ENCODE assay signal across 10 cellular contexts in the genomic region with DNA sequence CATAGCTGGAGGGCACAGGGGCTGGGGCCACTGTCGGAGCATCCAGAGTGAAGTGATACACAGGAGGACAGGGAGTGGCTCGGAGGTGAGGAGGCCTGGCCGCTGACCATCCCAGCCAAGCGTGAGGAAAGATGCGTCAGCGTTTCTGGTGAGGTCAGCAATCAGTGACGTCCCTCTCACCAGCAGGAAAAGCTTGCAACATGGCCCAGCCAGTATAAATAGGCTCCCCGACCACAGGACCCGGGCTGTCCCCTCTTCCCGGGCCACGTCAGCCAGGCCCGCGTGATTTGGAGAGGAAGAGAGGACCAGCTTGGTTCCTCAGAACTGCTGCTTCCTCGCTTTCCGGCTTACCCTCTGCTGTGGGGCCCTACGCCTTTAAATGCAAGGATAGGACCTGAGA.
DNase-seq lines count a peak whose midpoint lies in the region; ATAC-seq lines count a peak whose summit lies in the region.
"Had no signal": no experiment of that assay in that cellular context is flagged by ENCODE, and none has a peak within 500 bp of the region (broad histone marks: within the 10 kb centered on the region; RNA-seq: fewer than 3 reads in every experiment).

No MANE protein-coding gene starts in this region.

- H3K27ac Mint-ChIP-seq in stimulated activated naive B cell treated with anti-CD40 and anti-IgM and Interleukin-4, amounts not matched to agents 10 μg/mL and 1 μg/mL and 100 μg/mL, for 72 hours = peak overlapping the region; percentile 72
- H3K27ac Mint-ChIP-seq: type B pancreatic cell had no signal

- H3K36me3 Mint-ChIP-seq in stimulated activated naive B cell treated with anti-CD40 and anti-IgM and Interleukin-4, amounts not matched to agents 10 μg/mL and 1 μg/mL and 100 μg/mL, for 72 hours = peaks cover 10 to 12% of the 10 kb centered on the region in 2 donors
- H3K36me3 Mint-ChIP-seq: type B pancreatic cell had no signal

- no peak overlapping the region for H3K4me3 Mint-ChIP-seq in stimulated activated naive B cell treated with anti-CD40 and anti-IgM and Interleukin-4, amounts not matched to agents 10 μg/mL and 1 μg/mL and 100 μg/mL, for 72 hours
- H3K4me3 Mint-ChIP-seq: type B pancreatic cell had no signal

- peaks cover 2 to 3% of the 10 kb centered on the region in 2 donors for H3K27me3 Mint-ChIP-seq in stimulated activated naive B cell treated with anti-CD40 and anti-IgM and Interleukin-4, amounts not matched to agents 10 μg/mL and 1 μg/mL and 100 μg/mL, for 72 hours

- in situ Hi-C loops in KBM-7 (cut with MboI; ENCODE audit: low pct_unique_long_range_greater_than_20kb, low sequenced_read_pairs) = no loop called here

- peaks cover 25 to 37% of the 10 kb centered on the region in 2 donors for H3K4me1 Mint-ChIP-seq in stimulated activated naive B cell treated with anti-CD40 and anti-IgM and Interleukin-4, amounts not matched to agents 10 μg/mL and 1 μg/mL and 100 μg/mL, for 72 hours

- DNase-seq in KBM-7 (peak; percentile 53), astrocyte of the hippocampus (ENCODE audit: low read depth, low spot score) (peak; percentile 24), iris pigment epithelial cell (ENCODE audit: low read depth) (peak; percentile 69)
- DNase-seq in stimulated activated naive B cell treated with anti-CD40 and anti-IgM and Interleukin-4, amounts not matched to agents 10 μg/mL and 1 μg/mL and 100 μg/mL, for 72 hours = no peak
- no peak for DNase-seq in stimulated activated CD4-positive, alpha-beta T cell treated with anti-CD3 and anti-CD28 coated beads, Interleukin-4, amount 100 ng/mL, for 1 hour
- DNase-seq: stimulated activated CD4-positive, alpha-beta T cell treated with anti-CD3 and anti-CD28 coated beads, Interleukin-15, amount 100 ng/mL, for 24 hours had no signal

- no peak for ATAC-seq in stimulated activated naive B cell treated with anti-CD40 and anti-IgM and Interleukin-4, amounts not matched to agents 10 μg/mL and 1 μg/mL and 100 μg/mL, for 72 hours (replicated peaks)
- no peak for ATAC-seq in GM21423 (IDR thresholded peaks at IDR 0.05; ENCODE audit: unreplicated experiment)
- ATAC-seq in activated CD4-positive, CD25-positive, alpha-beta regulatory T cell treated with anti-CD3 and anti-CD28 coated beads, Interleukin-2, amount 50 U/mL, for 24 hours = no peak
- no peak for ATAC-seq in HG03135 (IDR thresholded peaks at IDR 0.05; ENCODE audit: unreplicated experiment)

- no peaks in the 10 kb centered on the region for H3K9me3 Mint-ChIP-seq in stimulated activated naive B cell treated with anti-CD40 and anti-IgM and Interleukin-4, amounts not matched to agents 10 μg/mL and 1 μg/mL and 100 μg/mL, for 72 hours
- H3K9me3 Mint-ChIP-seq: type B pancreatic cell had no signal

Comparison
In these comparisons a context has a peak if more than half of its experiments do, and no peak if none do; other contexts are left out.
1. DNase-seq: peak in KBM-7 (single experiment), astrocyte of the hippocampus (single experiment) and iris pigment epithelial cell (single experiment); none in stimulated activated naive B cell treated with anti-CD40 and anti-IgM and Interleukin-4, amounts not matched to agents 10 μg/mL and 1 μg/mL and 100 μg/mL, for 72 hours (single experiment) and stimulated activated CD4-positive, alpha-beta T cell treated with anti-CD3 and anti-CD28 coated beads, Interleukin-4, amount 100 ng/mL, for 1 hour (single experiment).